Comparison of ENCODE assay signal across 9 cellular contexts in the genomic region with DNA sequence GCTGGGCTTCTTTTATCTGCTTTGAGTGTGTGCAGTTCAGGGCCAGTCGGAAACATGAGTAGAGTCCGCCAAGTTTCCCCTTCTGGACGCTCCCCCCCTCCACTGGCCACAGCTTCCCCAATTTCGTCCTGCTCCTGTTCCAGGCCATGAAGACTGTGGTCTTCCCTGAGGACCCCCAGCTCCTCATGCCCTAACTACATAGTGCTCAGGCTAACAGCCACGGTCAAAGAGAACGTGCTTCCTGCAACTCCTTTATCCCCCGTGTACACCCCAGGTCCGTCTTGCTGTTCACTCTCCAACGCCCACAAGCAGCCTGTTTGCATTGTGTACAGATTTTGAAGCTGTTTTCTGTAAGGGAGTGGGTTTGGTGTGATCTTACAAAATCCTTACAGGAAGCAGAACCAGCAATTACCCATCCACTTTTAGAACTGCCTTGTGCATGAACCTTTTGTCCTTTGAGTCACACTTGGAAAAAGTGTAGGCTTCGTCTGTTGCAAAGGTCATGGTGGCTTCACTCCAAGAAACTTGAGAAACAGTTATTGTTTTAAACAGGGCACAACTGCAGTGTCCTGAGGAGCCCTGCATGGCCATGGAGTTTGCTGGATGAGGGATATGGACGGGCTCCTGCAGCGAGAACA.
DNase-seq lines count a peak whose midpoint lies in the region; ATAC-seq and TF ChIP-seq lines count a peak whose summit lies in the region.
"Had no signal": no experiment of that assay in that cellular context is flagged by ENCODE, and none has a peak within 500 bp of the region (broad histone marks: within the 10 kb centered on the region; RNA-seq: fewer than 3 reads in every experiment).

No MANE protein-coding gene starts in this region.

- no peak for TF ChIP-seq EP300 in gastroesophageal sphincter (IDR thresholded peaks at IDR 0.05)

- H3K4me1 ChIP-seq in gastroesophageal sphincter: peaks cover 0 to 39% (median 8%) of the 10 kb centered on the region in 3 donors
- no peaks in the 10 kb centered on the region for H3K4me1 ChIP-seq in rectal smooth muscle tissue (ENCODE audit: control insufficient read depth, insufficient read depth, low read length)
- peaks cover 4% of the 10 kb centered on the region; the same call in 1 of the 2 replicates for H3K4me1 ChIP-seq in SJCRH30

- DNase-seq in GF-D8 (lab: John Stamatoyannopoulos, UW) (peak; percentile 94), SKM-1 treated with dmso at 0.1 percent for 144 hours (lab: John Stamatoyannopoulos, UW; ENCODE audit: unreplicated experiment) (peak; percentile 98), SJCRH30 (no peak), brain microvascular endothelial cell (no peak)
- DNase-seq: CD8-positive, alpha-beta memory T cell had no signal

- no peak for TF ChIP-seq POLR2A in gastroesophageal sphincter (IDR thresholded peaks at IDR 0.05)

- in situ Hi-C loops in brain microvascular endothelial cell (cut with HindIII; ENCODE audit: low pct_ligation_motif_present, low sequenced_read_pairs): no loop called here

- H3K27ac ChIP-seq in gastroesophageal sphincter (peak overlapping the region in 2 of 4 donors; percentile 30 to 60), rectal smooth muscle tissue (ENCODE audit: low read depth, low read length) (peak overlapping the region; percentile 56), SJCRH30 (no peak overlapping the region), brain microvascular endothelial cell (no peak overlapping the region)

- H3K9me3 ChIP-seq in gastroesophageal sphincter (no peaks in the 10 kb centered on the region), SJCRH30 (replicated peaks) (no peaks in the 10 kb centered on the region)

- ATAC-seq in gastroesophageal sphincter (peak; percentile 64), GM19397 (IDR thresholded peaks at IDR 0.05; ENCODE audit: unreplicated experiment) (no peak), GM18511 (IDR thresholded peaks at IDR 0.05; ENCODE audit: unreplicated experiment) (no peak)

- no peak overlapping the region for H3K9ac ChIP-seq in rectal smooth muscle tissue (ENCODE audit: low read length)

- H3K36me3 ChIP-seq in gastroesophageal sphincter (no peaks in the 10 kb centered on the region), rectal smooth muscle tissue (ENCODE audit: control insufficient read depth, insufficient read depth, low read length) (no peaks in the 10 kb centered on the region), SJCRH30 (no peaks in the 10 kb centered on the region), brain microvascular endothelial cell (replicated peaks) (no peaks in the 10 kb centered on the region)

- 46 to 79% methylated on average over 5 to 11 of the region's 12 CpGs for WGBS in gastroesophageal sphincter (ENCODE audit: low coverage in 1 of 2), 2 donors

- H3K27me3 ChIP-seq in gastroesophageal sphincter (no peaks in the 10 kb centered on the region), rectal smooth muscle tissue (ENCODE audit: control insufficient read depth, insufficient read depth, low read length) (no peaks in the 10 kb centered on the region), SJCRH30 (no peaks in the 10 kb centered on the region), brain microvascular endothelial cell (replicated peaks) (no peaks in the 10 kb centered on the region)

- H3K4me3 ChIP-seq in gastroesophageal sphincter: no peak overlapping the region
- no peak overlapping the region for H3K4me3 ChIP-seq in rectal smooth muscle tissue (ENCODE audit: low read length)
- H3K4me3 ChIP-seq in SJCRH30: no peak overlapping the region
- no peak overlapping the region for H3K4me3 ChIP-seq in brain microvascular endothelial cell (ENCODE audit: low read depth, low read length)

- TF ChIP-seq CTCF in gastroesophageal sphincter (IDR thresholded peaks at IDR 0.05): no peak
- no peak for TF ChIP-seq CTCF in brain microvascular endothelial cell (IDR thresholded peaks at IDR 0.05; ENCODE audit: low read depth, low read length, missing control alignments)

Comparison
In these comparisons a context has a peak if more than half of its experiments do, and no peak if none do; other contexts are left out.
1. DNase-seq: peak in GF-D8 (single experiment) and SKM-1 treated with dmso at 0.1 percent for 144 hours (single experiment); none in SJCRH30 (0 of 2) and brain microvascular endothelial cell (single experiment).